Comparison of ENCODE assay signal across 28 cellular contexts in the genomic region with DNA sequence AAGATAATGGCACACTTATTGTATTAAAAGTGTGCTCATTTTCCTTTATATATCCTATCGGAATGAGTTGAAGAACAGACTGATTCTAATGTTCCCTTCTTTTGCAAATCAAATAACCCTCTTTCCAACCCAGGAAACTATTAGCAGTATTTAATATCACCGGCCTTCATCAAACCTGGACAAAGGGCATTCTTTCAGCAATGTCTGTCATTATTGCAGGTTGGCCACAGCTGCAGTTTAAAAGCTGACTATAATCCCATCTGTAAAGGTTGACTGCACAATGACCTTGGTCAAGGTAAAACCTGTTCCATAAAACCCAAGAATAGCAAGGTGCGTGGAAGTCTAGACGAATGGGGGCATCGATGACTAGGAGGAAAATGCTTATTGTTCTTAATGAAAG.
"Had no signal": no experiment of that assay in that cellular context is flagged by ENCODE, and none has a peak within 500 bp of the region (broad histone marks: within the 10 kb centered on the region; RNA-seq: fewer than 3 reads in every experiment).

No MANE protein-coding gene starts in this region.

- H3K4me2 ChIP-seq: neural progenitor cell had no signal

- ATAC-seq: left cardiac atrium; left lung; natural killer cell; sciatic nerve; stimulated activated effector memory CD8-positive, alpha-beta T cell treated with anti-CD3 and anti-CD28 coated beads, Interleukin-12 subunit alpha, Interleukin-12 subunit beta, amount 100 ng/mL, for 72 hours; upper lobe of right lung had no signal

- FAIRE-seq: keratinocyte, urothelium cell line had no signal

- H2AFZ ChIP-seq: neural progenitor cell had no signal

- H3K4me1 ChIP-seq: left lung, right atrium auricular region, upper lobe of right lung had no signal

- H3K9ac ChIP-seq: neural progenitor cell had no signal

- H3K4me3 ChIP-seq: left lung, lung, neural progenitor cell, right atrium auricular region, skin epidermis, suprapubic skin, thoracic aorta, tibial artery, upper lobe of right lung had no signal

- H3K27ac ChIP-seq: left lung, neural progenitor cell, neutrophil, right atrium auricular region, skin epidermis, suprapubic skin, thoracic aorta, tibial artery, upper lobe of right lung had no signal

- DNase-seq: hippocampal formation; kidney glomerular epithelial cell; left cardiac atrium; left lung; mesendoderm; naive B cell; natural killer cell; nephron progenitor cell; occipital lobe; stimulated activated CD4-positive, alpha-beta T cell treated with anti-CD3 and anti-CD28 coated beads, Interleukin-12 subunit alpha, Interleukin-12 subunit beta, amount 100 ng/mL, for 4 hours; stimulated activated CD4-positive, alpha-beta T cell treated with anti-CD3 and anti-CD28 coated beads, Interleukin-15, amount 100 ng/mL, for 24 hours; stimulated activated CD4-positive, alpha-beta T cell treated with anti-CD3 and anti-CD28 coated beads, Interleukin-2, amount 100 ng/mL, for 24 hours; stimulated activated CD4-positive, alpha-beta T cell treated with anti-CD3 and anti-CD28 coated beads, Interleukin-4, amount 100 ng/mL, for 1 hour; stimulated activated naive CD4-positive, alpha-beta T cell; tibial artery; trophoblast cell; upper lobe of right lung had no signal

- H3K36me3 ChIP-seq: left lung, neural progenitor cell, neutrophil, right atrium auricular region, suprapubic skin, thoracic aorta, tibial artery, upper lobe of right lung had no signal

- H3K9me3 ChIP-seq: neutrophil, suprapubic skin, thoracic aorta, tibial artery, upper lobe of right lung had no signal

- H3K27me3 ChIP-seq: left lung, neural progenitor cell, neutrophil, right atrium auricular region, suprapubic skin, tibial artery, upper lobe of right lung had no signal
